Comparison of ENCODE assay signal across 8 cellular contexts in genomic region chr3:134795776-134796312, GRCh38. TPM values are rescaled to one million over a fixed set of nuclear protein-coding genes. Genes with fewer than 3 reads are reported as not detected.
DNase-seq lines count a peak whose midpoint lies in the region; ATAC-seq and TF ChIP-seq lines count a peak whose summit lies in the region.

No MANE protein-coding gene starts in this region.

- H3K4me1 ChIP-seq in ascending aorta (peaks cover 0 to 3% of the 10 kb centered on the region in 2 donors), thoracic aorta (ENCODE audit: control insufficient read depth in 1 of 2, low read depth in 2 of 2) (peaks cover 19 to 41% of the 10 kb centered on the region in 2 donors)

- DNase-seq in NCI-H748 (lab: John Stamatoyannopoulos, UW; ENCODE audit: unreplicated experiment) (peak; percentile 49), NCI-H748 treated with DMSO at 0.1 percent for 48 hours (lab: John Stamatoyannopoulos, UW) (no peak), ascending aorta (ENCODE audit: low spot score in 2 of 2) (no peak), inferior parietal cortex (ENCODE audit: extremely low spot score) (peak; percentile 31), thoracic aorta (ENCODE audit: low spot score) (no peak), NCI-H128 (lab: John Stamatoyannopoulos, UW; ENCODE audit: unreplicated experiment) (no peak), SK-N-DZ (ENCODE audit: low spot score) (no peak)

- ATAC-seq in HG03135 (IDR thresholded peaks at IDR 0.05; ENCODE audit: unreplicated experiment): peak; percentile 8
- no peak for ATAC-seq in thoracic aorta (ENCODE audit: insufficient number of reproducible peaks, low FRiP score, low read depth)

- no peaks in the 10 kb centered on the region for H3K9me3 ChIP-seq in ascending aorta
- H3K9me3 ChIP-seq in thoracic aorta: no peaks in the 10 kb centered on the region

- H3K4me3 ChIP-seq in ascending aorta: peak overlapping the region; percentile 44 to 84
- H3K4me3 ChIP-seq in thoracic aorta: peak overlapping the region; percentile 83

- H3K27me3 ChIP-seq in ascending aorta (no peaks in the 10 kb centered on the region), thoracic aorta (replicated peaks; ENCODE audit: insufficient read depth) (no peaks in the 10 kb centered on the region)

- H3K27ac ChIP-seq in ascending aorta: no peak overlapping the region
- H3K27ac ChIP-seq in thoracic aorta: no peak overlapping the region

- intact Hi-C loops in ascending aorta (cut with DNase I): loop anchor here (5.0 kb wide), 1 partner anchor 1101 kb away; no protein-coding TSS in a partner anchor

- H3K36me3 ChIP-seq in ascending aorta: no peaks in the 10 kb centered on the region
- no peaks in the 10 kb centered on the region for H3K36me3 ChIP-seq in thoracic aorta

- TF ChIP-seq CTCF in ascending aorta (IDR thresholded peaks at IDR 0.05) (no peak), thoracic aorta (IDR thresholded peaks at IDR 0.05) (no peak)

RNA-seq across cellular contexts. Expression of gene EPHB1, which starts 0.8 kb away (rescaled TPM):
- total RNA-seq in ascending aorta (0.53 TPM), thoracic aorta (under 1 TPM; 0.68 to 0.71 TPM)
- polyA plus RNA-seq in SK-N-DZ (2014; cell fraction: cytosol; rRNA removed): not detected in 2 replicates
- polyA plus RNA-seq in SK-N-DZ (2014; cell fraction: nucleus; rRNA removed): 0.73 TPM in 1 of 2 replicates, not detected in the other

Comparison
In these comparisons a context has a peak if more than half of its experiments do, and no peak if none do; other contexts are left out.
1. DNase-seq: peak in NCI-H748 (single experiment) and inferior parietal cortex (single experiment); none in NCI-H748 treated with DMSO at 0.1 percent for 48 hours (single experiment), ascending aorta (0 of 2), thoracic aorta (single experiment), NCI-H128 (single experiment) and SK-N-DZ (single experiment).